ENCODE assay signal across 14 cellular contexts in genomic region chr7:150382844-150383225, GRCh38. TPM values are rescaled to one million over a fixed set of nuclear protein-coding genes. Genes with fewer than 3 reads are reported as not detected.
DNase-seq lines count a peak whose midpoint lies in the region; ATAC-seq, FAIRE-seq and TF ChIP-seq lines count a peak whose summit lies in the region.
"Had no signal": no experiment of that assay in that cellular context is flagged by ENCODE, and none has a peak within 500 bp of the region (broad histone marks: within the 10 kb centered on the region; RNA-seq: fewer than 3 reads in every experiment).

No MANE protein-coding gene starts in this region.

- no peak for TF ChIP-seq POLR2A in esophagus squamous epithelium (IDR thresholded peaks at IDR 0.05)

- peak overlapping the region; percentile 11; the same call in 1 of the 2 replicates for H3K9ac ChIP-seq in OCI-LY1 (ENCODE audit: low read length)

- no peak for ATAC-seq in stimulated activated memory B cell treated with anti-CD40 and anti-IgM and Interleukin-4, amounts not matched to agents 10 μg/mL and 1 μg/mL and 100 μg/mL, for 72 hours
- ATAC-seq: heart left ventricle had no signal

- H3K27me3 Mint-ChIP-seq in stimulated activated memory B cell treated with anti-CD40 and anti-IgM and Interleukin-4, amounts not matched to agents 10 μg/mL and 1 μg/mL and 100 μg/mL, for 72 hours, result no peaks in the 10 kb centered on the region
- H3K27me3 Mint-ChIP-seq in HFFc6 (ENCODE audit: insufficient read depth), result no peaks in the 10 kb centered on the region

- H3K36me3 ChIP-seq in OCI-LY1 (ENCODE audit: insufficient read depth, low read length) (no peaks in the 10 kb centered on the region), esophagus squamous epithelium (no peaks in the 10 kb centered on the region)
- H3K36me3 ChIP-seq: suprapubic skin had no signal

- H3K27me3 ChIP-seq in OCI-LY1 (ENCODE audit: insufficient read depth, low read length) (no peaks in the 10 kb centered on the region), esophagus squamous epithelium (no peaks in the 10 kb centered on the region)
- H3K27me3 ChIP-seq: heart left ventricle, suprapubic skin had no signal

- WGBS in esophagus squamous epithelium, 2 donors, result 42 to 45% methylated on average over 3 to 4 of the region's 4 CpGs

- peak; percentile 31 for FAIRE-seq in GM18507 (lab: Jason Lieb, UNC)

- H3K4me2 ChIP-seq in OCI-LY1 (ENCODE audit: low read length), result peak overlapping the region; percentile 44
- H3K4me2 ChIP-seq: PC-9, smooth muscle cell had no signal

- H3K36me3 Mint-ChIP-seq in stimulated activated memory B cell treated with anti-CD40 and anti-IgM and Interleukin-4, amounts not matched to agents 10 μg/mL and 1 μg/mL and 100 μg/mL, for 72 hours, result peaks cover 7% of the 10 kb centered on the region
- no peaks in the 10 kb centered on the region for H3K36me3 Mint-ChIP-seq in HFFc6 (ENCODE audit: low read depth)

- intact Hi-C loops in esophagus squamous epithelium (cut with DNase I), result no loop called here

- no peaks in the 10 kb centered on the region for H3K9me3 ChIP-seq in OCI-LY1 (ENCODE audit: low read length)
- H3K9me3 ChIP-seq in esophagus squamous epithelium, result no peaks in the 10 kb centered on the region
- H3K9me3 ChIP-seq: heart left ventricle, suprapubic skin had no signal

- no peaks in the 10 kb centered on the region for H3K79me2 ChIP-seq in OCI-LY1 (ENCODE audit: insufficient read depth, low read length)

- H3K27ac Mint-ChIP-seq in stimulated activated memory B cell treated with anti-CD40 and anti-IgM and Interleukin-4, amounts not matched to agents 10 μg/mL and 1 μg/mL and 100 μg/mL, for 72 hours, result peak overlapping the region; percentile 95
- H3K27ac Mint-ChIP-seq in HFFc6, result no peak overlapping the region; the same call in 1 of the 2 replicates

- peaks cover 67% of the 10 kb centered on the region for H3K4me1 Mint-ChIP-seq in stimulated activated memory B cell treated with anti-CD40 and anti-IgM and Interleukin-4, amounts not matched to agents 10 μg/mL and 1 μg/mL and 100 μg/mL, for 72 hours
- H3K4me1 Mint-ChIP-seq in HFFc6 (ENCODE audit: low read depth), result peaks cover 26% of the 10 kb centered on the region

- peaks cover 59% of the 10 kb centered on the region for H3K4me1 ChIP-seq in OCI-LY1 (ENCODE audit: insufficient read depth, low read length, severe bottlenecking)
- peaks cover 18 to 56% (median 19%) of the 10 kb centered on the region in 3 donors for H3K4me1 ChIP-seq in esophagus squamous epithelium

- DNase-seq in GM18507 (ENCODE audit: extremely low spot score, insufficient read length, low read depth) (no peak), fibroblast of gingiva (ENCODE audit: low read depth) (peak; percentile 22), HFFc6 (no peak), esophagus squamous epithelium (lab: John Stamatoyannopoulos, UW) (no peak)
- no peak for DNase-seq in stimulated activated CD4-positive, alpha-beta T cell treated with anti-CD3 and anti-CD28 coated beads, Interleukin-2, amount 100 ng/mL, for 24 hours
- DNase-seq: activated CD4-positive, alpha-beta T cell treated with anti-CD3 and anti-CD28 coated beads for 4 hours; Calu3; PC-9 had no signal

- H3K4me3 ChIP-seq in OCI-LY1 (ENCODE audit: low read depth, low read length, poor library complexity, severe bottlenecking), result peak overlapping the region; percentile 4
- H3K4me3 ChIP-seq in esophagus squamous epithelium, result no peak overlapping the region
- H3K4me3 ChIP-seq: heart left ventricle, PC-9, smooth muscle cell, suprapubic skin had no signal

- H2AFZ ChIP-seq in OCI-LY1 (ENCODE audit: low read length), result no peak overlapping the region
- H2AFZ ChIP-seq: PC-9 had no signal

- no peaks in the 10 kb centered on the region for H4K20me1 ChIP-seq in OCI-LY1 (ENCODE audit: insufficient read depth, low read length)

- H3K27ac ChIP-seq in OCI-LY1 (ENCODE audit: low read depth, low read length, poor library complexity, severe bottlenecking), result peak overlapping the region; percentile 70
- peak overlapping the region in 1 of 4 donors; percentile 14 for H3K27ac ChIP-seq in esophagus squamous epithelium
- H3K27ac ChIP-seq: PC-9, suprapubic skin had no signal

- H3K4me3 Mint-ChIP-seq in stimulated activated memory B cell treated with anti-CD40 and anti-IgM and Interleukin-4, amounts not matched to agents 10 μg/mL and 1 μg/mL and 100 μg/mL, for 72 hours, result peak overlapping the region; percentile 53
- no peak overlapping the region for H3K4me3 Mint-ChIP-seq in HFFc6

- H3K9me2 ChIP-seq in OCI-LY1 (ENCODE audit: low read depth, low read length), result no peaks in the 10 kb centered on the region

- H3F3A ChIP-seq in OCI-LY1 (ENCODE audit: insufficient read depth, low read length), result 0 out of 2 replicates have a peak, but pooled peaks cover 2% of the 10 kb centered on the region

- H3K9me3 Mint-ChIP-seq in stimulated activated memory B cell treated with anti-CD40 and anti-IgM and Interleukin-4, amounts not matched to agents 10 μg/mL and 1 μg/mL and 100 μg/mL, for 72 hours, result no peaks in the 10 kb centered on the region
- no peaks in the 10 kb centered on the region for H3K9me3 Mint-ChIP-seq in HFFc6

- TF ChIP-seq CTCF in OCI-LY1 (IDR thresholded peaks at IDR 0.05; ENCODE audit: low read length) (no peak), HFFc6 (IDR thresholded peaks at IDR 0.05) (no peak), esophagus squamous epithelium (IDR thresholded peaks at IDR 0.05) (no peak)

RNA-seq across cellular contexts. Expression of gene ZNF775, which starts 3.7 kb away (rescaled TPM):
- 1 to 10 TPM; 2.7 to 3.8 (median 2.9) TPM for total RNA-seq in HFFc6 (2021; fragmentation: NEBNext Ultra II Directional; extraction: Animal tissue kit (Norgen Biotek cat#: 25700))
- total RNA-seq in esophagus squamous epithelium, result 1 to 10 TPM; 1.2 to 2.3 (median 1.8) TPM

RNA-seq across cellular contexts. Expression of gene REPIN1, which starts 14.2 kb away (rescaled TPM):
- total RNA-seq in HFFc6 (2021; fragmentation: NEBNext Ultra II Directional; extraction: Animal tissue kit (Norgen Biotek cat#: 25700)), result 10 to 100 TPM; 68.8 to 78.3 (median 75.5) TPM
- 10 to 100 TPM; 42.8 to 75.7 (median 63.2) TPM for total RNA-seq in esophagus squamous epithelium

RNA-seq across cellular contexts. Expression of gene RARRES2, which starts 41.4 kb away (rescaled TPM):
- under 1 TPM in 2 of 6 experiments, not detected in 4; 0.28 to 0.39 TPM for total RNA-seq in HFFc6 (2021; fragmentation: NEBNext Ultra II Directional; extraction: Animal tissue kit (Norgen Biotek cat#: 25700))
- total RNA-seq in esophagus squamous epithelium, result 100 to 1,000 TPM in 1 of 4 donors, 10 to 100 TPM in 1, 1 to 10 TPM in 2; 1.1 to 111 (median 14.9) TPM
- total RNA-seq: PC-9 had no signal

RNA-seq across cellular contexts. Expression of gene ACTR3C, which starts 59.5 kb away (rescaled TPM):
- total RNA-seq in HFFc6 (2021; fragmentation: NEBNext Ultra II Directional; extraction: Animal tissue kit (Norgen Biotek cat#: 25700)), result not detected
- 10 to 100 TPM in 3 of 4 donors, 1 to 10 TPM in 1; 8.3 to 25.6 (median 17.4) TPM for total RNA-seq in esophagus squamous epithelium
- total RNA-seq: LHCN-M2 had no signal

RNA-seq across cellular contexts. Expression of gene LRRC61, which starts 59.7 kb away (rescaled TPM):
- total RNA-seq in HFFc6 (2021; fragmentation: NEBNext Ultra II Directional; extraction: Animal tissue kit (Norgen Biotek cat#: 25700)), result not detected
- total RNA-seq in esophagus squamous epithelium, result 10 to 100 TPM; 12.1 to 24.5 (median 14.5) TPM
- total RNA-seq: LHCN-M2 had no signal
